ENCODE assay signal across 9 cellular contexts in genomic region chr3:172708905-172709775, GRCh38. TPM values are rescaled to one million over a fixed set of nuclear protein-coding genes. Genes with fewer than 3 reads are reported as not detected.
DNase-seq lines count a peak whose midpoint lies in the region; ATAC-seq and TF ChIP-seq lines count a peak whose summit lies in the region.
"Had no signal": no experiment of that assay in that cellular context is flagged by ENCODE, and none has a peak within 500 bp of the region (broad histone marks: within the 10 kb centered on the region; RNA-seq: fewer than 3 reads in every experiment).

No MANE protein-coding gene starts in this region.

- H3K9me3 Mint-ChIP-seq in CD8-positive, alpha-beta T cell = no peaks in the 10 kb centered on the region

- H3K4me3 ChIP-seq in CD8-positive, alpha-beta T cell (ENCODE audit: low read depth, low read length) = no peak overlapping the region
- H3K4me3 ChIP-seq in endocrine pancreas (ENCODE audit: control insufficient read depth, insufficient read depth, low read length) = peak overlapping the region; percentile 96
- H3K4me3 ChIP-seq in neural cell (ENCODE audit: low read length) = peak overlapping the region; percentile 82

- H3K27me3 ChIP-seq in CD8-positive, alpha-beta T cell (ENCODE audit: insufficient read depth, low read length) = no peaks in the 10 kb centered on the region
- H3K27me3 ChIP-seq in endocrine pancreas (ENCODE audit: control insufficient read depth, insufficient read depth, low read length) = no peaks in the 10 kb centered on the region
- peaks cover 5% of the 10 kb centered on the region for H3K27me3 ChIP-seq in neural cell (ENCODE audit: insufficient read depth, low read depth, low read length)

- no peak overlapping the region for H3K4me2 ChIP-seq in neural cell (ENCODE audit: low read length)

- intact Hi-C loops in CD8-positive, alpha-beta T cell (cut with DNase I, micrococcal nuclease) = no loop called here

- CTCF ChIA-PET in CD8-positive, alpha-beta T cell (lab: Charles Lee) = interaction anchor here (0.9 kb wide), 1 partner anchor 43 kb away, joined by 3 read pairs; no protein-coding TSS in a partner anchor

- H3K79me2 ChIP-seq in neural cell (replicated peaks; ENCODE audit: insufficient read depth, low read length) = no peaks in the 10 kb centered on the region

- no peak for TF ChIP-seq RAD21 in neural cell (conservative IDR thresholded peaks at IDR 0.05)

- H3K9ac ChIP-seq in endocrine pancreas (ENCODE audit: control insufficient read depth, insufficient read depth, low read length) = no peak overlapping the region
- no peak overlapping the region for H3K9ac ChIP-seq in neural cell (ENCODE audit: low read length)

- H3F3A ChIP-seq in neural cell (ENCODE audit: insufficient read depth, low read length, poor library complexity, severe bottlenecking) = no peaks in the 10 kb centered on the region

- no peak for TF ChIP-seq CTCF in CD8-positive, alpha-beta T cell (IDR thresholded peaks at IDR 0.05)
- TF ChIP-seq CTCF in neural cell (IDR thresholded peaks at IDR 0.05; ENCODE audit: poor library complexity, severe bottlenecking) = no peak

- H3K27me3 Mint-ChIP-seq in CD8-positive, alpha-beta T cell (ENCODE audit: low read depth) = no peaks in the 10 kb centered on the region

- H3K4me3 Mint-ChIP-seq in CD8-positive, alpha-beta T cell = peak overlapping the region; percentile 96

- no peak overlapping the region for H3K27ac ChIP-seq in CD8-positive, alpha-beta T cell (ENCODE audit: low read depth, low read length)
- H3K27ac ChIP-seq in neural cell (ENCODE audit: low read length) = no peak overlapping the region

- POLR2A ChIA-PET in CD8-positive, alpha-beta T cell (lab: Charles Lee) = interaction anchor here (0.9 kb wide), 1 partner anchor 11 kb away, joined by 3 read pairs; no protein-coding TSS in a partner anchor

- TF ChIP-seq EP300 in neural cell (conservative IDR thresholded peaks at IDR 0.05; ENCODE audit: poor library complexity, severe bottlenecking) = no peak

- no peak for ATAC-seq in CD8-positive, alpha-beta T cell
- ATAC-seq in GM18517 (IDR thresholded peaks at IDR 0.05; ENCODE audit: unreplicated experiment) (no peak), GM18502 (IDR thresholded peaks at IDR 0.05; ENCODE audit: poor library complexity, unreplicated experiment) (no peak), GM18505 (IDR thresholded peaks at IDR 0.05; ENCODE audit: unreplicated experiment) (no peak)

- no peak for DNase-seq in CD8-positive, alpha-beta T cell
- DNase-seq in NCI-H69 (lab: John Stamatoyannopoulos, UW) = peak; percentile 34
- no peak for DNase-seq in DMS79 treated with DMSO at 0.1 percent for 48 hours (lab: John Stamatoyannopoulos, UW)
- DNase-seq: NK-92 treated with Interleukin-12 subunit alpha and Interleukin-12 subunit beta, amount 100 ng/mL, for 24 hours had no signal

- TF ChIP-seq POLR2A in GM18505 (IDR thresholded peaks at IDR 0.05; ENCODE audit: borderline replicate concordance, extremely low read depth, insufficient read depth, insufficient read length) = no peak

- peaks cover 31% of the 10 kb centered on the region for H3K4me1 Mint-ChIP-seq in CD8-positive, alpha-beta T cell (ENCODE audit: low read depth)

- no peaks in the 10 kb centered on the region for H3K9me3 ChIP-seq in CD8-positive, alpha-beta T cell (ENCODE audit: low read length)
- H3K9me3 ChIP-seq in endocrine pancreas (ENCODE audit: control insufficient read depth, low read length) (no peaks in the 10 kb centered on the region), neural cell (ENCODE audit: low read length) (no peaks in the 10 kb centered on the region)

- no peaks in the 10 kb centered on the region for H4K20me1 ChIP-seq in neural cell (ENCODE audit: insufficient read depth)

- no peaks in the 10 kb centered on the region for H3K36me3 ChIP-seq in CD8-positive, alpha-beta T cell (ENCODE audit: insufficient read depth, low read length)
- H3K36me3 ChIP-seq in endocrine pancreas (ENCODE audit: control insufficient read depth, insufficient read depth, low read length) (no peaks in the 10 kb centered on the region), neural cell (ENCODE audit: insufficient read depth, low read length) (no peaks in the 10 kb centered on the region)

- H3K9me2 ChIP-seq in neural cell (ENCODE audit: insufficient read depth, low read length) = no peaks in the 10 kb centered on the region

- H3K4me1 ChIP-seq in CD8-positive, alpha-beta T cell (ENCODE audit: insufficient read depth, low read length) = peaks cover 5% of the 10 kb centered on the region
- H3K4me1 ChIP-seq in endocrine pancreas (ENCODE audit: control insufficient read depth, insufficient read depth, low read length) = peaks cover 16% of the 10 kb centered on the region

- H3K27ac Mint-ChIP-seq in CD8-positive, alpha-beta T cell = no peak overlapping the region

- H3K36me3 Mint-ChIP-seq in CD8-positive, alpha-beta T cell = peaks cover 10% of the 10 kb centered on the region

- H2AFZ ChIP-seq in neural cell (ENCODE audit: low read depth, low read length) = no peak overlapping the region

TF ChIP-seq in neural cell, 6 proteins besides CTCF, POLR2A, EP300 and RAD21:
- TF ChIP-seq MXI1 (conservative IDR thresholded peaks at IDR 0.05; ENCODE audit: poor library complexity, severe bottlenecking) = no peak

RNA-seq across cellular contexts. Expression of gene NCEH1, which starts 1.7 kb away (rescaled TPM):
- total RNA-seq in CD8-positive, alpha-beta T cell = under 1 TPM; 0.72 to 0.87 TPM
- polyA plus RNA-seq in neural cell = 2.1 TPM in 1 of 2 replicates, not detected in the other
- 0.46 and 1.5 TPM in 2 replicates for polyA minus RNA-seq in neural cell

RNA-seq across cellular contexts. Expression of gene ECT2, which starts 41.4 kb away (rescaled TPM):
- 1 to 10 TPM; 1.3 to 1.5 TPM for total RNA-seq in CD8-positive, alpha-beta T cell
- polyA plus RNA-seq in neural cell = 6.3 and 8.6 TPM in 2 replicates
- polyA minus RNA-seq in neural cell = 7.9 and 8.3 TPM in 2 replicates
